Comparison of ENCODE assay signal across 8 cellular contexts in genomic region chr19:14189415-14189814, GRCh38.
"Had no signal": no experiment of that assay in that cellular context is flagged by ENCODE, and none has a peak within 500 bp of the region (broad histone marks: within the 10 kb centered on the region; RNA-seq: fewer than 3 reads in every experiment).

No MANE protein-coding gene starts in this region.

- ATAC-seq: HepG2 had no signal

- FAIRE-seq: HepG2, HTR-8/SVneo had no signal

- H3K9ac ChIP-seq: KMS-11 had no signal

- H3K36me3 Mint-ChIP-seq: IgD-negative memory B cell had no signal

- H3K4me2 ChIP-seq: KMS-11 had no signal

- H3K27ac ChIP-seq: HL-60, KMS-11 had no signal

- H3K9me3 Mint-ChIP-seq: IgD-negative memory B cell had no signal

- DNase-seq: IMR-90, KBM-7, KG1 had no signal

- H3K27ac Mint-ChIP-seq: IgD-negative memory B cell had no signal
